In the genomic region with DNA sequence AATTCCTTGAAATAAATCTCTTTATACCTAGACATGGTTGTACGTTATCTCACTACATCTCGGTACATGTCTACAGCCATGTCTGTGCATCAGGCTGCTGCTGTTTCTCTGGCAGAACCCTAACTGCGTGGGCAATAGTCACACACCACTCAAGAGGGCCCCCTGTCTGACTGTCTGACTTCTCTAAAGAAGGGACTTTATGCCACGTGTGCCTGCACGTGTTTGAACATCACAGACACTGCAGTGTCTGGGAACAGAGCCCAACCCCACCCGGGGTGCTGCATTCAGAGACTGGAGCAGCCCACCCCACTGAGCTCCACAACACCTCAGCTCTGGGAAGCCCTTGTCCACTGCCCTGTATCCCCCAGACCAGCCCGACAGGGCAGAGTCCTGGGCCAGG, we compare ENCODE assay signal across 23 cellular contexts. TPM values are rescaled to one million over a fixed set of nuclear protein-coding genes. Genes with fewer than 3 reads are reported as not detected.
DNase-seq lines count a peak whose midpoint lies in the region; ATAC-seq and TF ChIP-seq lines count a peak whose summit lies in the region.
"Had no signal": no experiment of that assay in that cellular context is flagged by ENCODE, and none has a peak within 500 bp of the region (broad histone marks: within the 10 kb centered on the region; RNA-seq: fewer than 3 reads in every experiment).

No MANE protein-coding gene starts in this region.

- intact Hi-C loops in posterior cingulate gyrus (cut with DNase I): no loop called here
- intact Hi-C loops in heart left ventricle (cut with DNase I): no loop called here

- no peak overlapping the region for H2AFZ ChIP-seq in GM23248

- WGBS in GM23248 (ENCODE audit: low coverage in 1 of 2, low lambda C conversion rate in 2 of 2, missing lambda C conversion rate in 2 of 2), 2 experiments: 40 to 43% methylated on average over 7 of the region's 7 CpGs
- 65 to 68% (median 67%) methylated on average over 6 to 7 of the region's 7 CpGs for WGBS in heart left ventricle, 4 donors

- no peaks in the 10 kb centered on the region for H3K9me2 ChIP-seq in GM23248 (ENCODE audit: insufficient read depth)

- H3F3A ChIP-seq in GM23248 (ENCODE audit: insufficient read depth): no peaks in the 10 kb centered on the region

- H4K20me1 ChIP-seq in GM23248 (ENCODE audit: insufficient read depth): no peaks in the 10 kb centered on the region
- H4K20me1 ChIP-seq: BLaER1 had no signal

- H3K36me3 ChIP-seq in GM23248 (ENCODE audit: low read depth) (no peaks in the 10 kb centered on the region), heart left ventricle (no peaks in the 10 kb centered on the region)
- H3K36me3 ChIP-seq: BLaER1 had no signal

- ATAC-seq in GM21360 (IDR thresholded peaks at IDR 0.05; ENCODE audit: unreplicated experiment) (no peak), SK-N-SH treated with all-trans-retinoic acid at 6 μM for 48 hours (no peak), heart left ventricle (no peak)
- ATAC-seq: Panc1 had no signal

- no peak overlapping the region for H3K9ac ChIP-seq in GM23248
- H3K9ac ChIP-seq: BLaER1 had no signal

- no peak for TF ChIP-seq POLR2A in heart left ventricle (IDR thresholded peaks at IDR 0.05)

- in situ Hi-C loops in GM23248 (cut with MboI): no loop called here

- H3K79me2 ChIP-seq in GM23248 (ENCODE audit: insufficient read depth): no peaks in the 10 kb centered on the region

- no peak for TF ChIP-seq CTCF in heart left ventricle (IDR thresholded peaks at IDR 0.05)

- H3K27ac ChIP-seq in GM23248: no peak overlapping the region
- no peak overlapping the region for H3K27ac ChIP-seq in heart left ventricle
- H3K27ac ChIP-seq: BLaER1 had no signal

- no peak overlapping the region for H3K4me2 ChIP-seq in GM23248 (ENCODE audit: unreplicated experiment)
- H3K4me2 ChIP-seq: BLaER1 had no signal

- H3K9me3 ChIP-seq in GM23248 (ENCODE audit: low read depth) (no peaks in the 10 kb centered on the region), heart left ventricle (no peaks in the 10 kb centered on the region)
- H3K9me3 ChIP-seq: BLaER1 had no signal

- DNase-seq in GM23248: peak; percentile 20
- DNase-seq in amygdala (lab: John Stamatoyannopoulos, UW): peak in 33 of 56 donors; percentile 9 to 78 (median 38)
- DNase-seq in inferior parietal cortex (ENCODE audit: extremely low spot score): peak; percentile 56
- peak; percentile 20 to 95 (median 76) for DNase-seq in posterior cingulate gyrus
- DNase-seq in heart left ventricle: no peak
- DNase-seq: CD4-positive, alpha-beta T cell; COR-L47; DMS79; H9; Karpas-422; MV-4-11; NCI-H1105 treated with DMSO at 0.1 percent for 48 hours; NCI-H1694 treated with DMSO at 0.1 percent for 48 hours; NCI-H2081 treated with DMSO at 0.1 percent for 48 hours; NCI-H2171 treated with DMSO at 0.1 percent for 48 hours; NCI-H524 treated with DMSO at 0.1 percent for 48 hours; NCI-H82; SIG-M5 had no signal

- H3K27me3 ChIP-seq in GM23248 (replicated peaks; ENCODE audit: insufficient read depth) (no peaks in the 10 kb centered on the region), heart left ventricle (no peaks in the 10 kb centered on the region)
- H3K27me3 ChIP-seq: BLaER1 had no signal

- H3K4me3 ChIP-seq in GM23248: no peak overlapping the region
- H3K4me3 ChIP-seq in heart left ventricle: no peak overlapping the region
- H3K4me3 ChIP-seq: BLaER1 had no signal

- H3K4me1 ChIP-seq in GM23248 (ENCODE audit: insufficient read depth): no peaks in the 10 kb centered on the region
- H3K4me1 ChIP-seq in heart left ventricle: no peaks in the 10 kb centered on the region

TF ChIP-seq in SK-N-SH treated with all-trans-retinoic acid at 6 μM for 48 hours, 23 proteins besides CTCF, POLR2A, EP300 and RAD21:
- TF ChIP-seq ZNF8 (CRISPR knock-in tag; IDR thresholded peaks at IDR 0.05) (no peak), ZNF565 (CRISPR knock-in tag; conservative IDR thresholded peaks at IDR 0.05; ENCODE audit: low read depth) (no peak), RARB (CRISPR knock-in tag; IDR thresholded peaks at IDR 0.05) (no peak), PPARA (CRISPR knock-in tag; IDR thresholded peaks at IDR 0.05; ENCODE audit: borderline replicate concordance) (no peak), TOX (CRISPR knock-in tag; IDR thresholded peaks at IDR 0.05; ENCODE audit: borderline replicate concordance) (no peak), ISL1 (CRISPR knock-in tag; IDR thresholded peaks at IDR 0.05) (no peak), TCF4 (CRISPR knock-in tag; IDR thresholded peaks at IDR 0.05; ENCODE audit: borderline replicate concordance) (no peak), ZFP30 (CRISPR knock-in tag; IDR thresholded peaks at IDR 0.05) (no peak), ARNTL (CRISPR knock-in tag; IDR thresholded peaks at IDR 0.05; ENCODE audit: borderline replicate concordance, low read depth) (no peak), OSR1 (CRISPR knock-in tag; IDR thresholded peaks at IDR 0.05) (no peak), ZFP3 (CRISPR knock-in tag; IDR thresholded peaks at IDR 0.05) (no peak), CSDC2 (CRISPR knock-in tag; IDR thresholded peaks at IDR 0.05) (no peak), ZC3H10 (CRISPR knock-in tag; IDR thresholded peaks at IDR 0.05) (no peak), ESRRG (CRISPR knock-in tag; IDR thresholded peaks at IDR 0.05) (no peak), GLIS3 (CRISPR knock-in tag; IDR thresholded peaks at IDR 0.05) (no peak)
- TF ChIP-seq, protein P1, sequence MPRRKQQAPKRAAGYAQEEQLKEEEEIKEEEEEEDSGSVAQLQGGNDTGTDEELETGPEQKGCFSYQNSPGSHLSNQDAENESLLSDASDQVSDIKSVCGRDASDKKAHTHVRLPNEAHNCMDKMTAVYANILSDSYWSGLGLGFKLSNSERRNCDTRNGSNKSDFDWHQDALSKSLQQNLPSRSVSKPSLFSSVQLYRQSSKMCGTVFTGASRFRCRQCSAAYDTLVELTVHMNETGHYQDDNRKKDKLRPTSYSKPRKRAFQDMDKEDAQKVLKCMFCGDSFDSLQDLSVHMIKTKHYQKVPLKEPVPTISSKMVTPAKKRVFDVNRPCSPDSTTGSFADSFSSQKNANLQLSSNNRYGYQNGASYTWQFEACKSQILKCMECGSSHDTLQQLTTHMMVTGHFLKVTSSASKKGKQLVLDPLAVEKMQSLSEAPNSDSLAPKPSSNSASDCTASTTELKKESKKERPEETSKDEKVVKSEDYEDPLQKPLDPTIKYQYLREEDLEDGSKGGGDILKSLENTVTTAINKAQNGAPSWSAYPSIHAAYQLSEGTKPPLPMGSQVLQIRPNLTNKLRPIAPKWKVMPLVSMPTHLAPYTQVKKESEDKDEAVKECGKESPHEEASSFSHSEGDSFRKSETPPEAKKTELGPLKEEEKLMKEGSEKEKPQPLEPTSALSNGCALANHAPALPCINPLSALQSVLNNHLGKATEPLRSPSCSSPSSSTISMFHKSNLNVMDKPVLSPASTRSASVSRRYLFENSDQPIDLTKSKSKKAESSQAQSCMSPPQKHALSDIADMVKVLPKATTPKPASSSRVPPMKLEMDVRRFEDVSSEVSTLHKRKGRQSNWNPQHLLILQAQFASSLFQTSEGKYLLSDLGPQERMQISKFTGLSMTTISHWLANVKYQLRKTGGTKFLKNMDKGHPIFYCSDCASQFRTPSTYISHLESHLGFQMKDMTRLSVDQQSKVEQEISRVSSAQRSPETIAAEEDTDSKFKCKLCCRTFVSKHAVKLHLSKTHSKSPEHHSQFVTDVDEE (CRISPR knock-in tag; IDR thresholded peaks at IDR 0.05): no peak
- TF ChIP-seq, protein P2, sequence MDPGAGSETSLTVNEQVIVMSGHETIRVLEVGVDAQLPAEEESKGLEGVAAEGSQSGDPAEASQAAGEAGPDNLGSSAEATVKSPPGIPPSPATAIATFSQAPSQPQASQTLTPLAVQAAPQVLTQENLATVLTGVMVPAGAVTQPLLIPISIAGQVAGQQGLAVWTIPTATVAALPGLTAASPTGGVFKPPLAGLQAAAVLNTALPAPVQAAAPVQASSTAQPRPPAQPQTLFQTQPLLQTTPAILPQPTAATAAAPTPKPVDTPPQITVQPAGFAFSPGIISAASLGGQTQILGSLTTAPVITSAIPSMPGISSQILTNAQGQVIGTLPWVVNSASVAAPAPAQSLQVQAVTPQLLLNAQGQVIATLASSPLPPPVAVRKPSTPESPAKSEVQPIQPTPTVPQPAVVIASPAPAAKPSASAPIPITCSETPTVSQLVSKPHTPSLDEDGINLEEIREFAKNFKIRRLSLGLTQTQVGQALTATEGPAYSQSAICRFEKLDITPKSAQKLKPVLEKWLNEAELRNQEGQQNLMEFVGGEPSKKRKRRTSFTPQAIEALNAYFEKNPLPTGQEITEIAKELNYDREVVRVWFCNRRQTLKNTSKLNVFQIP (CRISPR knock-in tag; IDR thresholded peaks at IDR 0.05; ENCODE audit: borderline replicate concordance, low read depth): no peak

RNA-seq across cellular contexts. Expression of a gene that starts 55.0 kb away (rescaled TPM):
- total RNA-seq in GM23248 (2014; rRNA removed; shearing (Covaris generic)): under 0.01 TPM in 1 of 2 replicates, not detected in the other
- polyA plus RNA-seq in GM23248 (2016; fragmentation: Nextera tagmentation; extraction: Ambion mirVana): 0.05 and 0.22 TPM in 2 replicates
- total RNA-seq in heart left ventricle: 10 to 100 TPM in 1 of 9 donors, 1 to 10 TPM in 8; 1.1 to 25.8 (median 2.8) TPM
- under 1 TPM; 0.76 to 0.97 TPM for polyA plus RNA-seq in heart left ventricle
- total RNA-seq: CD4-positive, alpha-beta T cell; M059J had no signal

Comparison
In these comparisons a context has a peak if more than half of its experiments do, and no peak if none do; other contexts are left out.
1. DNase-seq: peak in GM23248 (single experiment), amygdala (33 of 56), inferior parietal cortex (single experiment) and posterior cingulate gyrus (10 of 10); none in heart left ventricle (0 of 5).